Comparison of ENCODE assay signal across 8 cellular contexts in the genomic region with DNA sequence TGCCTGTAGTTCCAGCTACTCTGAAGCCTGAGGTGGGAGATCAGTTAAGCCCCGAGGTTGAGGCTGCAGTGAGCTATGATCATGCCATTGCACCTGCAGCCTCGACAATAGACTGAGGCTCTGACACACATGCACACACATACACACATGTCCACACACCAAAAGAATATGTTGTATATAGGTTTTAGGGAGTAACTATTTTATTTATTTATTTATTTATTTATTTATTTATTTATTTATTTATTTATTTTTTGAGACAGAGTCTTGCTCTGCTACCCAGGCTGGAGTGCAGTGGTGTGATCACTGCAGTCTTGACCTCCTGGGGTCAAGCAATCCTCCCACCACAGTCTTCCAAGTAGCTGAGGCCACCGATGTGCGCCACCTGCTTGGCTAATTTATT.
"Had no signal": no experiment of that assay in that cellular context is flagged by ENCODE, and none has a peak within 500 bp of the region (broad histone marks: within the 10 kb centered on the region; RNA-seq: fewer than 3 reads in every experiment).

No MANE protein-coding gene starts in this region.

- ATAC-seq: GM12878 had no signal

- DNase-seq: GDM1, GF-D8 had no signal

- H3K4me3 ChIP-seq: GM12878 had no signal

- FAIRE-seq: G401.6, GM12878, GM12891, GM12892, GM18507, GM19239 had no signal
